In genomic region chr15:88912500-88912921, GRCh38 we compare ENCODE assay signal across 8 cellular contexts. TPM values are rescaled to one million over a fixed set of nuclear protein-coding genes. Genes with fewer than 3 reads are reported as not detected.
A peak's percentile ranks its signal among the peaks of the same experiment; 100 is the strongest.
DNase-seq lines count a peak whose midpoint lies in the region; ATAC-seq and TF ChIP-seq lines count a peak whose summit lies in the region.

No MANE protein-coding gene starts in this region.

- no peaks in the 10 kb centered on the region for H3K27me3 ChIP-seq in gastroesophageal sphincter
- no peaks in the 10 kb centered on the region for H3K27me3 ChIP-seq in ovary

- peaks cover 10% of the 10 kb centered on the region for H3K27me3 Mint-ChIP-seq in T-helper 17 cell

- H3K27ac Mint-ChIP-seq in T-helper 17 cell: peak overlapping the region; percentile 85

- no CpG with 5 or more reads among the region's 20 CpGs for WGBS in gastroesophageal sphincter (ENCODE audit: low coverage in 1 of 2), 2 donors
- 0 to 2% (median 1%) methylated on average over 19 to 20 of the region's 20 CpGs for WGBS in ovary, 3 donors

- POLR2A ChIA-PET in GM10248 (lab: Yijun Ruan, JAX): no interaction called here

- no peaks in the 10 kb centered on the region for H3K36me3 Mint-ChIP-seq in T-helper 17 cell (ENCODE audit: low read depth)

- H3K36me3 ChIP-seq in gastroesophageal sphincter (peaks cover 0 to 29% of the 10 kb centered on the region in 2 donors), ovary (no peaks in the 10 kb centered on the region)

- H3K9me3 ChIP-seq in T-helper 17 cell (ENCODE audit: control insufficient read depth, low read length, poor library complexity, severe bottlenecking) (no peaks in the 10 kb centered on the region), gastroesophageal sphincter (no peaks in the 10 kb centered on the region), ovary (no peaks in the 10 kb centered on the region)

- H3K4me1 ChIP-seq in gastroesophageal sphincter (peaks cover 0 to 58% (median 25%) of the 10 kb centered on the region in 3 donors), ovary (ENCODE audit: insufficient read depth) (peaks cover 11% of the 10 kb centered on the region)

- TF ChIP-seq CTCF in GM10248 (IDR thresholded peaks at IDR 0.05; ENCODE audit: control extremely low read depth, extremely low read depth, low read depth, missing control alignments) (no peak), gastroesophageal sphincter (IDR thresholded peaks at IDR 0.05) (no peak), ovary (IDR thresholded peaks at IDR 0.05) (no peak)

- intact Hi-C loops in ovary (cut with DNase I): no loop called here

- H3K27ac ChIP-seq in gastroesophageal sphincter: peak overlapping the region; percentile 54 to 92 (median 90)
- peak overlapping the region; percentile 77 to 80 for H3K27ac ChIP-seq in ovary

- H3K4me1 Mint-ChIP-seq in T-helper 17 cell: peaks cover 24% of the 10 kb centered on the region

- DNase-seq in GM10248 (ENCODE audit: extremely low spot score) (peak; percentile 26), T-helper 17 cell (no peak), ovary (peak in 4 of 5 donors; percentile 67 to 74 (median 70)), GM19240 (ENCODE audit: insufficient read length, low spot score) (no peak), putamen (ENCODE audit: low spot score) (no peak)
- DNase-seq in stimulated activated CD4-positive, alpha-beta T cell treated with anti-CD3 and anti-CD28 coated beads, Interleukin-2, amount 100 ng/mL, for 48 hours: no peak
- DNase-seq in activated CD4-positive, alpha-beta T cell treated with anti-CD3 and anti-CD28 coated beads, Interleukin-2, amount 50 U/mL, for 48 hours: no peak

- no peak for TF ChIP-seq EP300 in gastroesophageal sphincter (IDR thresholded peaks at IDR 0.05)
- no peak for TF ChIP-seq EP300 in ovary (IDR thresholded peaks at IDR 0.05)

- H3K4me3 Mint-ChIP-seq in T-helper 17 cell: peak overlapping the region; percentile 97

- CTCF ChIA-PET in GM10248 (lab: Yijun Ruan, JAX): no interaction called here

- ATAC-seq in T-helper 17 cell (no peak), gastroesophageal sphincter (peak; percentile 29)

- TF ChIP-seq POLR2A in gastroesophageal sphincter (IDR thresholded peaks at IDR 0.05): no peak
- TF ChIP-seq POLR2A in ovary (IDR thresholded peaks at IDR 0.05): no peak

- H3K4me3 ChIP-seq in gastroesophageal sphincter (peak overlapping the region; percentile 73 to 95), ovary (peak overlapping the region; percentile 58)

RNA-seq across cellular contexts. Expression of gene MFGE8, which starts 0.7 kb away (rescaled TPM):
- 10 to 100 TPM; 69.1 to 77.8 TPM for total RNA-seq in T-helper 17 cell
- total RNA-seq in gastroesophageal sphincter: 100 to 1,000 TPM; 496 to 734 (median 508) TPM
- 100 to 1,000 TPM; 196 to 383 (median 231) TPM for total RNA-seq in ovary
- 100 to 1,000 TPM; 193 to 205 TPM for polyA plus RNA-seq in ovary

RNA-seq across cellular contexts. Expression of gene HAPLN3, which starts 17.2 kb away (rescaled TPM):
- 100 to 1,000 TPM; 103 to 105 TPM for total RNA-seq in T-helper 17 cell
- 10 to 100 TPM in 1 of 4 donors, 1 to 10 TPM in 3; 3.0 to 10.5 (median 6.7) TPM for total RNA-seq in gastroesophageal sphincter
- total RNA-seq in ovary: 10 to 100 TPM in 1 of 7 donors, 1 to 10 TPM in 6; 3.3 to 10.0 (median 4.0) TPM
- 1 to 10 TPM; 2.7 to 3.4 TPM for polyA plus RNA-seq in ovary

Comparison
In these comparisons a context has a peak if more than half of its experiments do, and no peak if none do; other contexts are left out.
1. DNase-seq: peak in GM10248 (single experiment) and ovary (4 of 5); none in T-helper 17 cell (0 of 3), GM19240 (single experiment), stimulated activated CD4-positive, alpha-beta T cell treated with anti-CD3 and anti-CD28 coated beads, Interleukin-2, amount 100 ng/mL, for 48 hours (0 of 2), putamen (single experiment) and activated CD4-positive, alpha-beta T cell treated with anti-CD3 and anti-CD28 coated beads, Interleukin-2, amount 50 U/mL, for 48 hours (0 of 2).
2. RNA of gene HAPLN3, which starts 17.2 kb away (total RNA-seq): 103 to 105 TPM in T-helper 17 cell; 3.0 to 10.5 TPM in gastroesophageal sphincter and 3.3 to 10.0 TPM in ovary; every median in the first group is over 4 times any median in the second.